1 cellular context compared by ENCODE assay signal in genomic region chr6:42959917-42960242, GRCh38.
TF ChIP-seq lines count a peak whose summit lies in the region.

No MANE protein-coding gene starts in this region.

TF ChIP-seq in HepG2, 621 proteins besides CTCF, POLR2A, EP300 and RAD21 (continued from another document):
- TF ChIP-seq ZNF512 (CRISPR knock-in tag; IDR thresholded peaks at IDR 0.05): 0 out of 2 replicates have a peak, but pooled peaks have one; percentile 11
TF ChIP-seq in HepG2: peak in this region for 22.
